In the genomic region with DNA sequence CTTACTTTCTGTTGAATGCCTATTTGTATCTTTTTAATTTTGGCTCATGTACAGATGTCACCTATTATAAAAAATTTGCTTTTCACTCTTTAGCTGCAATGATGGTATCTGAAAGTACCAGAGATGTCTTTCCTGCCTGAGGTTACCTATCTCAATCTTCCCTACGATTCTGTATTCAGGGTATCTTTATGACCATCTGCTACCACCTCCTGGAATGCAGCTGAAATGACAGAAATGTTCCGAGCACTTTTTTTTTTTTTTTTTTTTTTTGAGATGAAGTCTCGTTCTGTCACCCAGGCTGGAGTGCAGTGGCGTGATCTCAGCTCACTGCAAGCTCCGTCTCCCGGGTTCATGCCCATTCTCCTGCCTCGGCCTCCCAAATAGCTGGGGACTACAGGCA, we compare ENCODE assay signal across 1 cellular context.
TF ChIP-seq lines count a peak whose summit lies in the region.

No MANE protein-coding gene starts in this region.

TF ChIP-seq in GM23338, 12 proteins besides CTCF, POLR2A, EP300 and RAD21 (continued from another document):
- TF ChIP-seq, protein P1, sequence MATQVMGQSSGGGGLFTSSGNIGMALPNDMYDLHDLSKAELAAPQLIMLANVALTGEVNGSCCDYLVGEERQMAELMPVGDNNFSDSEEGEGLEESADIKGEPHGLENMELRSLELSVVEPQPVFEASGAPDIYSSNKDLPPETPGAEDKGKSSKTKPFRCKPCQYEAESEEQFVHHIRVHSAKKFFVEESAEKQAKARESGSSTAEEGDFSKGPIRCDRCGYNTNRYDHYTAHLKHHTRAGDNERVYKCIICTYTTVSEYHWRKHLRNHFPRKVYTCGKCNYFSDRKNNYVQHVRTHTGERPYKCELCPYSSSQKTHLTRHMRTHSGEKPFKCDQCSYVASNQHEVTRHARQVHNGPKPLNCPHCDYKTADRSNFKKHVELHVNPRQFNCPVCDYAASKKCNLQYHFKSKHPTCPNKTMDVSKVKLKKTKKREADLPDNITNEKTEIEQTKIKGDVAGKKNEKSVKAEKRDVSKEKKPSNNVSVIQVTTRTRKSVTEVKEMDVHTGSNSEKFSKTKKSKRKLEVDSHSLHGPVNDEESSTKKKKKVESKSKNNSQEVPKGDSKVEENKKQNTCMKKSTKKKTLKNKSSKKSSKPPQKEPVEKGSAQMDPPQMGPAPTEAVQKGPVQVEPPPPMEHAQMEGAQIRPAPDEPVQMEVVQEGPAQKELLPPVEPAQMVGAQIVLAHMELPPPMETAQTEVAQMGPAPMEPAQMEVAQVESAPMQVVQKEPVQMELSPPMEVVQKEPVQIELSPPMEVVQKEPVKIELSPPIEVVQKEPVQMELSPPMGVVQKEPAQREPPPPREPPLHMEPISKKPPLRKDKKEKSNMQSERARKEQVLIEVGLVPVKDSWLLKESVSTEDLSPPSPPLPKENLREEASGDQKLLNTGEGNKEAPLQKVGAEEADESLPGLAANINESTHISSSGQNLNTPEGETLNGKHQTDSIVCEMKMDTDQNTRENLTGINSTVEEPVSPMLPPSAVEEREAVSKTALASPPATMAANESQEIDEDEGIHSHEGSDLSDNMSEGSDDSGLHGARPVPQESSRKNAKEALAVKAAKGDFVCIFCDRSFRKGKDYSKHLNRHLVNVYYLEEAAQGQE (IDR thresholded peaks at IDR 0.05; ENCODE audit: unreplicated experiment): no peak
TF ChIP-seq in GM23338: peak in this region for 0.
